In the genomic region with DNA sequence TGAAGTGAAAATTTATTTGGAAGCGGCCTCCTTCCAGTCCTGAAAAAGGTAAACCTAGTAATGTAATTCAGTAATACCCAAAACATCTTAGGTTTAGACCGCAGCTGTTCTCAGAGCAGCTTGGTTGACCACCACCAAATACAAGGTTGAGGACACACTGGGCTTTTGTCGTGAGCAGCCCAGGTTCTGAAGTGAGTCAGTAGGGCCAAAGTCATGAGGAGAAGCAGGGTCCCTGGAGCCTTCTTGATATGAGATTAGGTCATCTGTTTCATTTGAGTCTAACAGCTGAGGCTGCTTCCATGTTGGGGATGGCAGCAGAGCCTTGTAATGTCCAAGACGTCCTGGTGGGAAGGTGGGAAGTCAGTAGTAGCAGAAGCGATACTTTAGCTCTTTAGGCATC, we compare ENCODE assay signal across 1 cellular context.
TF ChIP-seq lines count a peak whose summit lies in the region.

No MANE protein-coding gene starts in this region.

TF ChIP-seq in H1, 55 proteins besides CTCF, POLR2A, EP300 and RAD21 (continued from another document):
- TF ChIP-seq POLR2AphosphoS5 (IDR thresholded peaks at IDR 0.05; ENCODE audit: low read depth, low read length) (no peak), TEAD4 (IDR thresholded peaks at IDR 0.05; ENCODE audit: low read depth, low read length) (no peak), CTBP2 (IDR thresholded peaks at IDR 0.05; ENCODE audit: borderline replicate concordance, insufficient read depth, insufficient read length, low read length) (no peak), PHF8 (conservative IDR thresholded peaks at IDR 0.05; ENCODE audit: low read depth, low read length) (no peak), BRCA1 (IDR thresholded peaks at IDR 0.05; ENCODE audit: low read depth, low read length) (no peak), RBBP5 (IDR thresholded peaks at IDR 0.05; ENCODE audit: borderline replicate concordance, low read depth, low read length) (no peak), USF2 (IDR thresholded peaks at IDR 0.05; ENCODE audit: low read length) (no peak), SP4 (IDR thresholded peaks at IDR 0.05; ENCODE audit: low read length) (no peak), KDM5A (IDR thresholded peaks at IDR 0.05; ENCODE audit: low read length) (no peak), CREB1 (IDR thresholded peaks at IDR 0.05) (no peak)
- TF ChIP-seq, protein P1, sequence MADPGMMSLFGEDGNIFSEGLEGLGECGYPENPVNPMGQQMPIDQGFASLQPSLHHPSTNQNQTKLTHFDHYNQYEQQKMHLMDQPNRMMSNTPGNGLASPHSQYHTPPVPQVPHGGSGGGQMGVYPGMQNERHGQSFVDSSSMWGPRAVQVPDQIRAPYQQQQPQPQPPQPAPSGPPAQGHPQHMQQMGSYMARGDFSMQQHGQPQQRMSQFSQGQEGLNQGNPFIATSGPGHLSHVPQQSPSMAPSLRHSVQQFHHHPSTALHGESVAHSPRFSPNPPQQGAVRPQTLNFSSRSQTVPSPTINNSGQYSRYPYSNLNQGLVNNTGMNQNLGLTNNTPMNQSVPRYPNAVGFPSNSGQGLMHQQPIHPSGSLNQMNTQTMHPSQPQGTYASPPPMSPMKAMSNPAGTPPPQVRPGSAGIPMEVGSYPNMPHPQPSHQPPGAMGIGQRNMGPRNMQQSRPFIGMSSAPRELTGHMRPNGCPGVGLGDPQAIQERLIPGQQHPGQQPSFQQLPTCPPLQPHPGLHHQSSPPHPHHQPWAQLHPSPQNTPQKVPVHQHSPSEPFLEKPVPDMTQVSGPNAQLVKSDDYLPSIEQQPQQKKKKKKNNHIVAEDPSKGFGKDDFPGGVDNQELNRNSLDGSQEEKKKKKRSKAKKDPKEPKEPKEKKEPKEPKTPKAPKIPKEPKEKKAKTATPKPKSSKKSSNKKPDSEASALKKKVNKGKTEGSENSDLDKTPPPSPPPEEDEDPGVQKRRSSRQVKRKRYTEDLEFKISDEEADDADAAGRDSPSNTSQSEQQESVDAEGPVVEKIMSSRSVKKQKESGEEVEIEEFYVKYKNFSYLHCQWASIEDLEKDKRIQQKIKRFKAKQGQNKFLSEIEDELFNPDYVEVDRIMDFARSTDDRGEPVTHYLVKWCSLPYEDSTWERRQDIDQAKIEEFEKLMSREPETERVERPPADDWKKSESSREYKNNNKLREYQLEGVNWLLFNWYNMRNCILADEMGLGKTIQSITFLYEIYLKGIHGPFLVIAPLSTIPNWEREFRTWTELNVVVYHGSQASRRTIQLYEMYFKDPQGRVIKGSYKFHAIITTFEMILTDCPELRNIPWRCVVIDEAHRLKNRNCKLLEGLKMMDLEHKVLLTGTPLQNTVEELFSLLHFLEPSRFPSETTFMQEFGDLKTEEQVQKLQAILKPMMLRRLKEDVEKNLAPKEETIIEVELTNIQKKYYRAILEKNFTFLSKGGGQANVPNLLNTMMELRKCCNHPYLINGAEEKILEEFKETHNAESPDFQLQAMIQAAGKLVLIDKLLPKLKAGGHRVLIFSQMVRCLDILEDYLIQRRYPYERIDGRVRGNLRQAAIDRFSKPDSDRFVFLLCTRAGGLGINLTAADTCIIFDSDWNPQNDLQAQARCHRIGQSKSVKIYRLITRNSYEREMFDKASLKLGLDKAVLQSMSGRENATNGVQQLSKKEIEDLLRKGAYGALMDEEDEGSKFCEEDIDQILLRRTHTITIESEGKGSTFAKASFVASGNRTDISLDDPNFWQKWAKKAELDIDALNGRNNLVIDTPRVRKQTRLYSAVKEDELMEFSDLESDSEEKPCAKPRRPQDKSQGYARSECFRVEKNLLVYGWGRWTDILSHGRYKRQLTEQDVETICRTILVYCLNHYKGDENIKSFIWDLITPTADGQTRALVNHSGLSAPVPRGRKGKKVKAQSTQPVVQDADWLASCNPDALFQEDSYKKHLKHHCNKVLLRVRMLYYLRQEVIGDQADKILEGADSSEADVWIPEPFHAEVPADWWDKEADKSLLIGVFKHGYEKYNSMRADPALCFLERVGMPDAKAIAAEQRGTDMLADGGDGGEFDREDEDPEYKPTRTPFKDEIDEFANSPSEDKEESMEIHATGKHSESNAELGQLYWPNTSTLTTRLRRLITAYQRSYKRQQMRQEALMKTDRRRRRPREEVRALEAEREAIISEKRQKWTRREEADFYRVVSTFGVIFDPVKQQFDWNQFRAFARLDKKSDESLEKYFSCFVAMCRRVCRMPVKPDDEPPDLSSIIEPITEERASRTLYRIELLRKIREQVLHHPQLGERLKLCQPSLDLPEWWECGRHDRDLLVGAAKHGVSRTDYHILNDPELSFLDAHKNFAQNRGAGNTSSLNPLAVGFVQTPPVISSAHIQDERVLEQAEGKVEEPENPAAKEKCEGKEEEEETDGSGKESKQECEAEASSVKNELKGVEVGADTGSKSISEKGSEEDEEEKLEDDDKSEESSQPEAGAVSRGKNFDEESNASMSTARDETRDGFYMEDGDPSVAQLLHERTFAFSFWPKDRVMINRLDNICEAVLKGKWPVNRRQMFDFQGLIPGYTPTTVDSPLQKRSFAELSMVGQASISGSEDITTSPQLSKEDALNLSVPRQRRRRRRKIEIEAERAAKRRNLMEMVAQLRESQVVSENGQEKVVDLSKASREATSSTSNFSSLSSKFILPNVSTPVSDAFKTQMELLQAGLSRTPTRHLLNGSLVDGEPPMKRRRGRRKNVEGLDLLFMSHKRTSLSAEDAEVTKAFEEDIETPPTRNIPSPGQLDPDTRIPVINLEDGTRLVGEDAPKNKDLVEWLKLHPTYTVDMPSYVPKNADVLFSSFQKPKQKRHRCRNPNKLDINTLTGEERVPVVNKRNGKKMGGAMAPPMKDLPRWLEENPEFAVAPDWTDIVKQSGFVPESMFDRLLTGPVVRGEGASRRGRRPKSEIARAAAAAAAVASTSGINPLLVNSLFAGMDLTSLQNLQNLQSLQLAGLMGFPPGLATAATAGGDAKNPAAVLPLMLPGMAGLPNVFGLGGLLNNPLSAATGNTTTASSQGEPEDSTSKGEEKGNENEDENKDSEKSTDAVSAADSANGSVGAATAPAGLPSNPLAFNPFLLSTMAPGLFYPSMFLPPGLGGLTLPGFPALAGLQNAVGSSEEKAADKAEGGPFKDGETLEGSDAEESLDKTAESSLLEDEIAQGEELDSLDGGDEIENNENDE (IDR thresholded peaks at IDR 0.05; ENCODE audit: insufficient replicate concordance, low read length) = no peak
